In genomic region chr10:5945561-5946418, GRCh38 we compare ENCODE assay signal across 9 cellular contexts. TPM values are rescaled to one million over a fixed set of nuclear protein-coding genes. Genes with fewer than 3 reads are reported as not detected.
DNase-seq lines count a peak whose midpoint lies in the region; TF ChIP-seq lines count a peak whose summit lies in the region.
"Had no signal": no experiment of that assay in that cellular context is flagged by ENCODE, and none has a peak within 500 bp of the region (broad histone marks: within the 10 kb centered on the region; RNA-seq: fewer than 3 reads in every experiment).

No MANE protein-coding gene starts in this region.

- H3K4me3 Mint-ChIP-seq in H9, result 0 out of 5 replicates have a peak overlapping the region, but pooled peaks of 1 of the 2 experiments have one; percentile 3

- no peaks in the 10 kb centered on the region for H3K27me3 ChIP-seq in smooth muscle cell (ENCODE audit: low read depth)
- no peaks in the 10 kb centered on the region for H3K27me3 ChIP-seq in H9 (ENCODE audit: insufficient read depth, low read length)

- no peak overlapping the region for H2AK5ac ChIP-seq in H9 (ENCODE audit: insufficient read length, low read length)

- no peaks in the 10 kb centered on the region for H3K4me1 ChIP-seq in smooth muscle cell (ENCODE audit: low read depth)
- peaks cover 8% of the 10 kb centered on the region; the same call in 1 of the 2 replicates for H3K4me1 ChIP-seq in H9 (ENCODE audit: insufficient read depth, low read length)

- 55% methylated on average over 21 of the region's 21 CpGs for WGBS in smooth muscle cell (ENCODE audit: low lambda C conversion rate)
- no CpG with 5 or more reads among the region's 21 CpGs for WGBS in H9 (ENCODE audit: extremely low coverage, insufficient read length, low lambda C conversion rate)

- H3F3A ChIP-seq in smooth muscle cell (ENCODE audit: low read depth), result peaks cover 3% of the 10 kb centered on the region

- TF ChIP-seq CTCF in astrocyte of the cerebellum (IDR thresholded peaks at IDR 0.05; ENCODE audit: low read depth, low read length, missing control alignments) (no peak), smooth muscle cell (IDR thresholded peaks at IDR 0.05; ENCODE audit: borderline replicate concordance, insufficient read depth, poor library complexity, severe bottlenecking) (no peak), H9 (conservative IDR thresholded peaks at IDR 0.05) (no peak)

- H2BK5ac ChIP-seq in H9 (ENCODE audit: insufficient read length, low read length), result no peak overlapping the region

- H2BK20ac ChIP-seq in H9 (ENCODE audit: low read depth, low read length, poor library complexity, severe bottlenecking), result no peak overlapping the region

- H3K9me3 Mint-ChIP-seq in H9, result no peaks in the 10 kb centered on the region
- H3K9me3 Mint-ChIP-seq: activated T-helper 2 cell treated with anti-CD3 and anti-CD28 coated beads, Interferon-gamma antibody, Interleukin-2, Interleukin-4, amounts not matched to agents 10 μg/mL and 5 μg/mL and 100 μg/mL, durations not matched to agents 14 hours and 24 hours and 36 hours had no signal

- no peak overlapping the region for H3K4ac ChIP-seq in H9 (ENCODE audit: low read depth, low read length)

- no peak overlapping the region for H3K18ac ChIP-seq in H9 (ENCODE audit: insufficient read length, low read depth, low read length)

- peaks cover 5% of the 10 kb centered on the region for H3K27me3 Mint-ChIP-seq in H9 (ENCODE audit: low read depth)

- no peaks in the 10 kb centered on the region for H3K36me3 ChIP-seq in smooth muscle cell (ENCODE audit: low read depth)

- H3K27ac ChIP-seq in smooth muscle cell (ENCODE audit: low read depth) (peak overlapping the region; percentile 56), H9 (ENCODE audit: insufficient read length, low read depth, low read length) (no peak overlapping the region)

- no peak overlapping the region for H2BK12ac ChIP-seq in H9 (ENCODE audit: insufficient read length, low read depth, low read length)

- H3K79me2 ChIP-seq in smooth muscle cell (ENCODE audit: low read depth) (no peaks in the 10 kb centered on the region), H9 (ENCODE audit: insufficient read depth, low read length) (no peaks in the 10 kb centered on the region)

- no peak overlapping the region; a peak in 1 of 7 replicates for H3K27ac Mint-ChIP-seq in H9
- H3K27ac Mint-ChIP-seq: activated T-helper 2 cell treated with anti-CD3 and anti-CD28 coated beads, Interferon-gamma antibody, Interleukin-2, Interleukin-4, amounts not matched to agents 10 μg/mL and 5 μg/mL and 100 μg/mL, durations not matched to agents 14 hours and 24 hours and 36 hours had no signal

- H4K5ac ChIP-seq in H9 (ENCODE audit: insufficient read length, low read depth, low read length), result no peak overlapping the region

- no peak overlapping the region for H4K8ac ChIP-seq in H9 (replicated peaks; ENCODE audit: insufficient read length, low read depth, low read length)

- H2AFZ ChIP-seq in smooth muscle cell (ENCODE audit: low read depth) (peak overlapping the region; percentile 35), H9 (ENCODE audit: low read length) (no peak overlapping the region)

- peaks cover 3% of the 10 kb centered on the region for H3K23me2 ChIP-seq in H9 (ENCODE audit: insufficient read length, low read depth, low read length, poor library complexity, severe bottlenecking)

- H3K4me1 Mint-ChIP-seq in H9, result peaks cover 31 to 39% of the 10 kb centered on the region in 2 experiments

- DNase-seq in H4 (ENCODE audit: low spot score) (peak; percentile 87), astrocyte of the cerebellum (ENCODE audit: low read depth) (peak; percentile 99), iPS-NIHi7 (ENCODE audit: extremely low spot score) (peak; percentile 34), smooth muscle cell (lab: John Stamatoyannopoulos, UW; ENCODE audit: unreplicated experiment) (no peak), NCI-H1092 treated with DMSO at 0.1 percent for 48 hours (lab: John Stamatoyannopoulos, UW) (no peak), NCI-H524 treated with DMSO at 0.1 percent for 48 hours (lab: John Stamatoyannopoulos, UW) (no peak), H9 (no peak), NCI-H2171 (lab: John Stamatoyannopoulos, UW) (no peak)

- no peaks in the 10 kb centered on the region for H4K20me1 ChIP-seq in smooth muscle cell (ENCODE audit: low read depth)
- no peaks in the 10 kb centered on the region for H4K20me1 ChIP-seq in H9 (ENCODE audit: control insufficient read depth, insufficient read depth, insufficient read length)

- no peak overlapping the region for H2BK15ac ChIP-seq in H9 (ENCODE audit: low read depth, low read length)

- H4K91ac ChIP-seq in H9 (ENCODE audit: insufficient read length, low read depth, low read length), result no peak overlapping the region

- no peak overlapping the region for H3K14ac ChIP-seq in H9 (ENCODE audit: insufficient read depth, low read length)

- H3K9ac ChIP-seq in smooth muscle cell (ENCODE audit: low read depth), result no peak overlapping the region
- no peak overlapping the region for H3K9ac ChIP-seq in H9 (ENCODE audit: extremely low read depth, insufficient read length, low read length)

- no peak overlapping the region for H2BK120ac ChIP-seq in H9 (ENCODE audit: low read depth, low read length, poor library complexity, severe bottlenecking)

- no peaks in the 10 kb centered on the region for H3K79me1 ChIP-seq in H9 (ENCODE audit: insufficient read depth, low read depth, low read length, poor library complexity, severe bottlenecking)

- H3K23ac ChIP-seq in H9 (ENCODE audit: insufficient read length, low read depth, low read length), result no peak overlapping the region

- H3K9me3 ChIP-seq in smooth muscle cell (replicated peaks; ENCODE audit: low read depth) (no peaks in the 10 kb centered on the region), H9 (ENCODE audit: control insufficient read depth, low read depth, low read length) (no peaks in the 10 kb centered on the region)

- in situ Hi-C loops in astrocyte of the cerebellum (cut with HindIII; ENCODE audit: low sequenced_read_pairs), result no loop called here

- no peak overlapping the region for H3K4me3 ChIP-seq in astrocyte of the cerebellum (ENCODE audit: low read depth, low read length)
- no peak overlapping the region for H3K4me3 ChIP-seq in smooth muscle cell

- peak overlapping the region; percentile 13 for H3K4me2 ChIP-seq in smooth muscle cell
- no peak overlapping the region for H3K4me2 ChIP-seq in H9 (ENCODE audit: insufficient read depth, insufficient read length, low read length)

- no peak overlapping the region for H3K56ac ChIP-seq in H9 (ENCODE audit: insufficient read length, low read depth, low read length)

- no peak overlapping the region for H3T11ph ChIP-seq in H9 (ENCODE audit: low read length)

- no peaks in the 10 kb centered on the region for H3K36me3 Mint-ChIP-seq in H9 (ENCODE audit: insufficient read depth in 1 of 3, low read depth in 3 of 3)

RNA-seq across cellular contexts. Expression of gene IL15RA, which starts 31.6 kb away (rescaled TPM):
- 14.4 and 18.6 TPM in 2 replicates for total RNA-seq in H4 (2014; rRNA removed; shearing (Covaris generic))
- total RNA-seq in smooth muscle cell, result 0.54 TPM in 1 of 2 replicates, not detected in the other
- 0.23 and 1.3 TPM in 2 replicates for polyA plus RNA-seq in smooth muscle cell
- 0.18 and 0.31 TPM in 2 replicates for total RNA-seq in H9 (2021)

RNA-seq across cellular contexts. Expression of gene FBH1, which starts 55.7 kb away (rescaled TPM):
- 35.9 and 41.1 TPM in 2 replicates for total RNA-seq in H4 (2014; rRNA removed; shearing (Covaris generic))
- total RNA-seq in smooth muscle cell (58.2 and 70.0 TPM in 2 replicates), H9 (2021) (50.8 and 52.2 TPM in 2 replicates)
- polyA plus RNA-seq in smooth muscle cell, result 68.4 and 84.2 TPM in 2 replicates

RNA-seq across cellular contexts. Expression of gene ANKRD16, which starts 56.1 kb away (rescaled TPM):
- 3.0 and 3.2 TPM in 2 replicates for total RNA-seq in H4 (2014; rRNA removed; shearing (Covaris generic))
- total RNA-seq in smooth muscle cell, result 2.7 and 4.6 TPM in 2 replicates
- polyA plus RNA-seq in smooth muscle cell, result 3.7 and 10.3 TPM in 2 replicates
- total RNA-seq in H9 (2021), result 9.2 and 11.4 TPM in 2 replicates

Comparison
In these comparisons a context has a peak if more than half of its experiments do, and no peak if none do; other contexts are left out.
1. DNase-seq: peak in H4 (single experiment), astrocyte of the cerebellum (single experiment) and iPS-NIHi7 (single experiment); none in smooth muscle cell (single experiment), NCI-H1092 treated with DMSO at 0.1 percent for 48 hours (single experiment), NCI-H524 treated with DMSO at 0.1 percent for 48 hours (single experiment), H9 (single experiment) and NCI-H2171 (single experiment).